In the genomic region with DNA sequence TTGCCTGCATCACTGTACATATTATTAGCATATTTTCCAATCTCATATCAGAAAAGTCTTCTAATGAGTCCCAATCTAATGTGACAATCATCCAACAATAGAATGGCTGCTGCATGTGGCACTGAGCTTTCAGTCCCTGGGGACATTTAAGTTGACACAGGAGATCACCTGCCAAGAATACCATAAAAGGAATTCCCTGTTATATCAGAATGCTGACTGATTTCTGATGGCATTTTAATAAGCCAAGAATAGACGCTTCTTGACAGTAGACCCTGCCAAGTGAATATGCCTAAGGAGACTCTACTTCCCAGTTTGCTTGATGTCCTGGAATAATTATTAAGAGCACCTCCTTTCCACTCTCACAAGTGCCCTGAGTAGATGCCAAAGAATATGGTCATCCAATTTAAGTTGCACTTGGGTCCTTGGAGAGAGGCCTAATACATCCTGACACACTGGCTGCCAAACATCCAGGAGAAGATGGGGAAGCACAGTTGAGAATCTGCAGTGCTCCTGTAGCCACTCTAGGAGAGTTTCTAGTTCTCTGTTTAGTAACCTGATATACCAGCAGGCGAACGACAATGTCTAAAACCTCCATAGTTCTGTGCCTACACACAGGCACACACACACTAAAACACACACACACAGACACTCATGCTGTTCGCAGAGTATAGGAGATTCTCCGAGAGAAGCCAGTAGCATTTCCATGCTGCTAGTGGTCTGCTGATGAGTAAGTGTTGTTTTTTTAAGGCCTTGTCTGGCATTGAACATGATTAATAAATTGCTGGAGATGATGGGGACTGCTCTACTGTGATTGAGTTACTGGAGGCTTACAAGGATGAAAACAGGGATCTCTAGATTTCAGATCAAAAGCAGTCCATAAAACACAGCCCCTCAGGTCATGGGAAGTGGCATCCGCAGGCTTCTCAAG, we compare ENCODE assay signal across 18 cellular contexts.
DNase-seq lines count a peak whose midpoint lies in the region; ATAC-seq and TF ChIP-seq lines count a peak whose summit lies in the region.
"Had no signal": no experiment of that assay in that cellular context is flagged by ENCODE, and none has a peak within 500 bp of the region (broad histone marks: within the 10 kb centered on the region; RNA-seq: fewer than 3 reads in every experiment).

No MANE protein-coding gene starts in this region.

- H3F3A ChIP-seq in smooth muscle cell (ENCODE audit: low read depth): no peaks in the 10 kb centered on the region

- H3K9me3 Mint-ChIP-seq in activated T-cell treated with anti-CD3 and anti-CD28 coated beads, Interleukin-2, amount 50 U/mL, for 72 hours: peaks cover 1% of the 10 kb centered on the region in 2 donors
- H3K9me3 Mint-ChIP-seq: activated CD4-positive, alpha-beta memory T cell treated with anti-CD3 and anti-CD28 coated beads, Interleukin-2, amount 10 ng/mL, durations not matched to agents 7 days and 5 days; activated naive CD8-positive, alpha-beta T cell treated with anti-CD3 and anti-CD28 coated beads, Interleukin-2, amount 50 U/mL, for 24 hours; activated T-helper 1 cell treated with anti-CD3 and anti-CD28 coated beads, Interleukin-12 subunit alpha, Interleukin-12 subunit beta, Interleukin-2, Interleukin-4 antibody, amounts not matched to agents 30 ng/mL and 10 ng/mL and 1 ng/mL, durations not matched to agents 14 hours and 24 hours and 36 hours; memory B cell had no signal

- no peak for ATAC-seq in HG02852 (IDR thresholded peaks at IDR 0.05; ENCODE audit: unreplicated experiment)
- ATAC-seq in activated T-cell treated with anti-CD3 and anti-CD28 coated beads, Interleukin-2, amount 50 U/mL, for 72 hours (replicated peaks in 1 of 2): no peak
- ATAC-seq in HG02759 (IDR thresholded peaks at IDR 0.05; ENCODE audit: unreplicated experiment): no peak
- ATAC-seq: activated naive CD8-positive, alpha-beta T cell treated with anti-CD3 and anti-CD28 coated beads, Interleukin-2, amount 50 U/mL, for 24 hours; gastroesophageal sphincter had no signal

- H3K27ac ChIP-seq in brain microvascular endothelial cell: no peak overlapping the region
- H3K27ac ChIP-seq in smooth muscle cell (ENCODE audit: low read depth): no peak overlapping the region
- H3K27ac ChIP-seq: right lobe of liver had no signal

- no peak overlapping the region for H2AFZ ChIP-seq in smooth muscle cell (ENCODE audit: low read depth)

- DNase-seq in NCI-H1105 treated with DMSO at 0.1 percent for 48 hours (lab: John Stamatoyannopoulos, UW): peak; percentile 15
- no peak for DNase-seq in NCI-H1105 (lab: John Stamatoyannopoulos, UW)
- DNase-seq in NCI-H2107 (lab: John Stamatoyannopoulos, UW): peak; percentile 2
- DNase-seq in brain microvascular endothelial cell: peak; percentile 77
- DNase-seq in smooth muscle cell (lab: John Stamatoyannopoulos, UW; ENCODE audit: unreplicated experiment): no peak
- no peak for DNase-seq in activated T-cell treated with anti-CD3 and anti-CD28 coated beads, Interleukin-2, amount 50 U/mL, for 72 hours
- DNase-seq: activated CD4-positive, alpha-beta memory T cell treated with anti-CD3 and anti-CD28 coated beads, Interleukin-2, amount 10 ng/mL, durations not matched to agents 7 days and 5 days; activated naive CD8-positive, alpha-beta T cell treated with anti-CD3 and anti-CD28 coated beads, Interleukin-2, amount 50 U/mL, for 24 hours; GOT3; right lobe of liver; stimulated activated CD4-positive, alpha-beta T cell treated with anti-CD3 and anti-CD28 coated beads, Interleukin-2, amount 100 ng/mL, for 48 hours; stimulated activated CD8-positive, alpha-beta memory T cell treated with anti-CD3 and anti-CD28 coated beads, Interleukin-4, amount 100 ng/mL, for 48 hours had no signal

- H3K27me3 ChIP-seq in brain microvascular endothelial cell (replicated peaks) (no peaks in the 10 kb centered on the region), smooth muscle cell (ENCODE audit: low read depth) (no peaks in the 10 kb centered on the region)
- H3K27me3 ChIP-seq: gastroesophageal sphincter, right lobe of liver had no signal

- no peaks in the 10 kb centered on the region for H3K9me3 ChIP-seq in smooth muscle cell (replicated peaks; ENCODE audit: low read depth)
- H3K9me3 ChIP-seq: gastroesophageal sphincter, right lobe of liver had no signal

- H3K36me3 ChIP-seq in brain microvascular endothelial cell (replicated peaks): no peaks in the 10 kb centered on the region
- no peaks in the 10 kb centered on the region for H3K36me3 ChIP-seq in smooth muscle cell (ENCODE audit: low read depth)
- H3K36me3 ChIP-seq: gastroesophageal sphincter, right lobe of liver had no signal

- WGBS in smooth muscle cell (ENCODE audit: low lambda C conversion rate): 53% methylated on average over 6 of the region's 6 CpGs

- peaks cover 15% of the 10 kb centered on the region for H3K4me1 Mint-ChIP-seq in activated T-cell treated with anti-CD3 and anti-CD28 coated beads, Interleukin-2, amount 50 U/mL, for 72 hours (ENCODE audit: low read depth)

- peaks cover 23% of the 10 kb centered on the region for H3K27me3 Mint-ChIP-seq in activated T-cell treated with anti-CD3 and anti-CD28 coated beads, Interleukin-2, amount 50 U/mL, for 72 hours (ENCODE audit: low read depth)
- H3K27me3 Mint-ChIP-seq: activated naive CD8-positive, alpha-beta T cell treated with anti-CD3 and anti-CD28 coated beads, Interleukin-2, amount 50 U/mL, for 24 hours; memory B cell had no signal

- no peak overlapping the region for H3K4me3 Mint-ChIP-seq in activated T-cell treated with anti-CD3 and anti-CD28 coated beads, Interleukin-2, amount 50 U/mL, for 72 hours
- H3K4me3 Mint-ChIP-seq: activated CD4-positive, alpha-beta memory T cell treated with anti-CD3 and anti-CD28 coated beads, Interleukin-2, amount 10 ng/mL, durations not matched to agents 7 days and 5 days; activated naive CD8-positive, alpha-beta T cell treated with anti-CD3 and anti-CD28 coated beads, Interleukin-2, amount 50 U/mL, for 24 hours; activated T-helper 1 cell treated with anti-CD3 and anti-CD28 coated beads, Interleukin-12 subunit alpha, Interleukin-12 subunit beta, Interleukin-2, Interleukin-4 antibody, amounts not matched to agents 30 ng/mL and 10 ng/mL and 1 ng/mL, durations not matched to agents 14 hours and 24 hours and 36 hours; CD14-positive monocyte; memory B cell had no signal

- H3K4me1 ChIP-seq in smooth muscle cell (ENCODE audit: low read depth): peaks cover 10% of the 10 kb centered on the region

- H3K4me3 ChIP-seq in brain microvascular endothelial cell (ENCODE audit: low read depth, low read length) (no peak overlapping the region), smooth muscle cell (no peak overlapping the region)
- H3K4me3 ChIP-seq: gastroesophageal sphincter, right lobe of liver had no signal

- TF ChIP-seq CTCF in brain microvascular endothelial cell (IDR thresholded peaks at IDR 0.05; ENCODE audit: low read depth, low read length, missing control alignments) (no peak), smooth muscle cell (IDR thresholded peaks at IDR 0.05; ENCODE audit: borderline replicate concordance, insufficient read depth, poor library complexity, severe bottlenecking) (no peak)

- no peaks in the 10 kb centered on the region for H3K36me3 Mint-ChIP-seq in activated T-cell treated with anti-CD3 and anti-CD28 coated beads, Interleukin-2, amount 50 U/mL, for 72 hours (ENCODE audit: insufficient read depth in 2 of 2)
- H3K36me3 Mint-ChIP-seq: CD14-positive monocyte had no signal

- H4K20me1 ChIP-seq in smooth muscle cell (ENCODE audit: low read depth): no peaks in the 10 kb centered on the region

- H3K79me2 ChIP-seq in smooth muscle cell (ENCODE audit: low read depth): no peaks in the 10 kb centered on the region

- peak overlapping the region; percentile 35 for H3K4me2 ChIP-seq in smooth muscle cell

- no peak overlapping the region for H3K27ac Mint-ChIP-seq in activated T-cell treated with anti-CD3 and anti-CD28 coated beads, Interleukin-2, amount 50 U/mL, for 72 hours
- H3K27ac Mint-ChIP-seq: activated CD4-positive, alpha-beta memory T cell treated with anti-CD3 and anti-CD28 coated beads, Interleukin-2, amount 10 ng/mL, durations not matched to agents 7 days and 5 days; activated naive CD8-positive, alpha-beta T cell treated with anti-CD3 and anti-CD28 coated beads, Interleukin-2, amount 50 U/mL, for 24 hours; activated T-helper 1 cell treated with anti-CD3 and anti-CD28 coated beads, Interleukin-12 subunit alpha, Interleukin-12 subunit beta, Interleukin-2, Interleukin-4 antibody, amounts not matched to agents 30 ng/mL and 10 ng/mL and 1 ng/mL, durations not matched to agents 14 hours and 24 hours and 36 hours; CD14-positive monocyte; memory B cell had no signal

- H3K9ac ChIP-seq in smooth muscle cell (ENCODE audit: low read depth): peak overlapping the region; percentile 24

- in situ Hi-C loops in brain microvascular endothelial cell (cut with HindIII; ENCODE audit: low pct_ligation_motif_present, low sequenced_read_pairs): no loop called here

Comparison
In these comparisons a context has a peak if more than half of its experiments do, and no peak if none do; other contexts are left out.
1. DNase-seq: peak in NCI-H1105 treated with DMSO at 0.1 percent for 48 hours (single experiment), NCI-H2107 (single experiment) and brain microvascular endothelial cell (single experiment); none in NCI-H1105 (single experiment), smooth muscle cell (single experiment) and activated T-cell treated with anti-CD3 and anti-CD28 coated beads, Interleukin-2, amount 50 U/mL, for 72 hours (0 of 2).